Comparison of ENCODE assay signal across 22 cellular contexts in the genomic region with DNA sequence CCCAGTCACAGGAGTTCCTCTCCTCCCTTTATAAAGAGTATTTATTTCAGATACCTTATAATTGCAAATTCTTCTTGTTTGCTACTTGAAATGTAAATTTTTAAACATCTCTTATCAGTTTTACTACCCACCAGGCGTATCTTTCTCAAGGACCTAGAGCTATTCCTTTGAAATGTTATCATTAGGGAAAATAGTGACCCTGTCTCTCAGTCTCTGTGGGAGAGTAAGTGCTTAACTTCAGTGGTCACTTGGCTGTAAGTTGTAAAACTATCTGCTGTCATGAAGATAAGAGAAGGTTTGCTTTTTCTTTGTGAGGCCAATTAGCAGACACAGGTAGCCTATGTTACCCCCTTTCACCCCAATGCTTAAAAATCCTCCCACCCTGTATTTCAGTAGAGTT.
"Had no signal": no experiment of that assay in that cellular context is flagged by ENCODE, and none has a peak within 500 bp of the region (broad histone marks: within the 10 kb centered on the region; RNA-seq: fewer than 3 reads in every experiment).

No MANE protein-coding gene starts in this region.

- H3K4me3 Mint-ChIP-seq: T-cell had no signal

- H3K27me3 ChIP-seq: MG63 had no signal

- H3K9me3 Mint-ChIP-seq: T-cell had no signal

- H3K36me3 Mint-ChIP-seq: T-cell had no signal

- H3K4me3 ChIP-seq: MG63 had no signal

- H3K27ac Mint-ChIP-seq: T-cell had no signal

- H3K36me3 ChIP-seq: MG63 had no signal

- FAIRE-seq: HepG2 had no signal

- H3K9ac ChIP-seq: SK-N-SH had no signal

- DNase-seq: IMR-90, Karpas-422, KG1, MG63, NCI-H1436, NCI-H187, NCI-H2029, NCI-H2081 treated with DMSO at 0.1 percent for 48 hours, NCI-H2171, NCI-H226, NCI-H446, NCI-H510A, NCI-H524 treated with DMSO at 0.1 percent for 48 hours, NCI-H774, SHP77, SK-N-SH, SW 1271, T-cell had no signal

- H3K4me2 ChIP-seq: SK-N-SH had no signal

- H3K4me1 Mint-ChIP-seq: T-cell had no signal

- H3K27me3 Mint-ChIP-seq: T-cell had no signal

- H3K27ac ChIP-seq: RWPE1 had no signal

- H3K9me3 ChIP-seq: MG63, SK-N-SH had no signal

- ATAC-seq: HepG2, Panc1, PC-3, T-cell had no signal
